ENCODE assay signal across 1 cellular context in the genomic region with DNA sequence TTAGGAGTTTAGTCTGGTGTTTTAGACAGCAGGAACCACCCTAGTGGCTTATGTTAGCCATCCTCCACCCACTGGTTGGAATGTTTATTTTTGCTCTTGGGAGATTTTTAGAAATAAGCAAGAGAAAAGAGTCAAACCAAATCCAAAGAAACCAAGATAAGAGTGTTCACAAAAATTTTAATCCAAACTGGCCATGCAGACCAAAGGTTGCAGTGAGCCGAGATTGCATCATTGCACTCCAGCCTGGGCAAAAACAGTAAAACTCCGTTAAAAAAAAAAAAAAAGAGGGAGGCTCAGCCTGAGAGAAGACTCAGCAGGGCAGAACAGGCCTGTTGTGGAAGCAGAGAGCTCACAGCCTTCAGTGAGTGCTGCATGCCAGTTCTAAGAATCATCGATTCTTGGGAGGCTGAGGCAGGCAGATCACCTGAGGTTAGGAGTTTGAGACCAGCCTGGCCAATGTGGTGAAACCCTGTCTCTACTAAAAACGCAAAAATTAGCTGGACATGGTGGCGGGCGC.
A peak's percentile ranks its signal among the peaks of the same experiment; 100 is the strongest.
TF ChIP-seq lines count a peak whose summit lies in the region.

No MANE protein-coding gene starts in this region.

TF ChIP-seq in HepG2, 621 proteins besides CTCF, POLR2A, EP300 and RAD21 (continued from another document and continues in another):
- peak; percentile 83 for TF ChIP-seq THRA (CRISPR knock-in tag; IDR thresholded peaks at IDR 0.05; ENCODE audit: borderline replicate concordance)
- TF ChIP-seq, protein P1, sequence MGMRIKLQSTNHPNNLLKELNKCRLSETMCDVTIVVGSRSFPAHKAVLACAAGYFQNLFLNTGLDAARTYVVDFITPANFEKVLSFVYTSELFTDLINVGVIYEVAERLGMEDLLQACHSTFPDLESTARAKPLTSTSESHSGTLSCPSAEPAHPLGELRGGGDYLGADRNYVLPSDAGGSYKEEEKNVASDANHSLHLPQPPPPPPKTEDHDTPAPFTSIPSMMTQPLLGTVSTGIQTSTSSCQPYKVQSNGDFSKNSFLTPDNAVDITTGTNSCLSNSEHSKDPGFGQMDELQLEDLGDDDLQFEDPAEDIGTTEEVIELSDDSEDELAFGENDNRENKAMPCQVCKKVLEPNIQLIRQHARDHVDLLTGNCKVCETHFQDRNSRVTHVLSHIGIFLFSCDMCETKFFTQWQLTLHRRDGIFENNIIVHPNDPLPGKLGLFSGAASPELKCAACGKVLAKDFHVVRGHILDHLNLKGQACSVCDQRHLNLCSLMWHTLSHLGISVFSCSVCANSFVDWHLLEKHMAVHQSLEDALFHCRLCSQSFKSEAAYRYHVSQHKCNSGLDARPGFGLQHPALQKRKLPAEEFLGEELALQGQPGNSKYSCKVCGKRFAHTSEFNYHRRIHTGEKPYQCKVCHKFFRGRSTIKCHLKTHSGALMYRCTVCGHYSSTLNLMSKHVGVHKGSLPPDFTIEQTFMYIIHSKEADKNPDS (CRISPR knock-in tag; IDR thresholded peaks at IDR 0.05): no peak
- no peak for TF ChIP-seq HNF1A (IDR thresholded peaks at IDR 0.05; ENCODE audit: low read depth)
- TF ChIP-seq HNF1A (CRISPR knock-in tag; IDR thresholded peaks at IDR 0.05; ENCODE audit: borderline replicate concordance): no peak
- TF ChIP-seq ZNF781 (CRISPR knock-in tag; IDR thresholded peaks at IDR 0.05; ENCODE audit: borderline replicate concordance, not compliant biosample characterization): no peak
- no peak for TF ChIP-seq THAP8 (CRISPR knock-in tag; IDR thresholded peaks at IDR 0.05; ENCODE audit: borderline replicate concordance)
- peak; percentile 68 for TF ChIP-seq ZFX (CRISPR knock-in tag; IDR thresholded peaks at IDR 0.05; ENCODE audit: low read depth)
- TF ChIP-seq ZBTB7B (CRISPR knock-in tag; IDR thresholded peaks at IDR 0.05): peak; percentile 33; the same call in 1 of the 2 replicates
- peak; percentile 45 for TF ChIP-seq PHF5A (CRISPR knock-in tag; IDR thresholded peaks at IDR 0.05; ENCODE audit: low read depth, unreplicated experiment)
- TF ChIP-seq, protein P2, sequence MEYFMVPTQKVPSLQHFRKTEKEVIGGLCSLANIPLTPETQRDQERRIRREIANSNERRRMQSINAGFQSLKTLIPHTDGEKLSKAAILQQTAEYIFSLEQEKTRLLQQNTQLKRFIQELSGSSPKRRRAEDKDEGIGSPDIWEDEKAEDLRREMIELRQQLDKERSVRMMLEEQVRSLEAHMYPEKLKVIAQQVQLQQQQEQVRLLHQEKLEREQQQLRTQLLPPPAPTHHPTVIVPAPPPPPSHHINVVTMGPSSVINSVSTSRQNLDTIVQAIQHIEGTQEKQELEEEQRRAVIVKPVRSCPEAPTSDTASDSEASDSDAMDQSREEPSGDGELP (IDR thresholded peaks at IDR 0.05; ENCODE audit: borderline replicate concordance, low read depth): no peak
- peak; percentile 32; the same call in 1 of the 2 replicates for TF ChIP-seq HOXA5 (CRISPR knock-in tag; IDR thresholded peaks at IDR 0.05)
- TF ChIP-seq LCORL (IDR thresholded peaks at IDR 0.05): peak; percentile 83
- peak; percentile 93 for TF ChIP-seq LCORL (CRISPR knock-in tag; IDR thresholded peaks at IDR 0.05)
- TF ChIP-seq HDAC2 (CRISPR knock-in tag; IDR thresholded peaks at IDR 0.05): peak; percentile 68; the same call in 1 of the 2 replicates
- peak; percentile 69 for TF ChIP-seq ERF (CRISPR knock-in tag; IDR thresholded peaks at IDR 0.05)
- TF ChIP-seq ZNF629 (CRISPR knock-in tag; conservative IDR thresholded peaks at IDR 0.05): no peak; the same call in 1 of the 2 replicates
- TF ChIP-seq TSC22D2 (CRISPR knock-in tag; IDR thresholded peaks at IDR 0.05; ENCODE audit: borderline replicate concordance): no peak
- TF ChIP-seq ARNT2 (CRISPR knock-in tag; IDR thresholded peaks at IDR 0.05; ENCODE audit: low read depth): peak; percentile 31; the same call in 1 of the 2 replicates
- TF ChIP-seq, protein P3, sequence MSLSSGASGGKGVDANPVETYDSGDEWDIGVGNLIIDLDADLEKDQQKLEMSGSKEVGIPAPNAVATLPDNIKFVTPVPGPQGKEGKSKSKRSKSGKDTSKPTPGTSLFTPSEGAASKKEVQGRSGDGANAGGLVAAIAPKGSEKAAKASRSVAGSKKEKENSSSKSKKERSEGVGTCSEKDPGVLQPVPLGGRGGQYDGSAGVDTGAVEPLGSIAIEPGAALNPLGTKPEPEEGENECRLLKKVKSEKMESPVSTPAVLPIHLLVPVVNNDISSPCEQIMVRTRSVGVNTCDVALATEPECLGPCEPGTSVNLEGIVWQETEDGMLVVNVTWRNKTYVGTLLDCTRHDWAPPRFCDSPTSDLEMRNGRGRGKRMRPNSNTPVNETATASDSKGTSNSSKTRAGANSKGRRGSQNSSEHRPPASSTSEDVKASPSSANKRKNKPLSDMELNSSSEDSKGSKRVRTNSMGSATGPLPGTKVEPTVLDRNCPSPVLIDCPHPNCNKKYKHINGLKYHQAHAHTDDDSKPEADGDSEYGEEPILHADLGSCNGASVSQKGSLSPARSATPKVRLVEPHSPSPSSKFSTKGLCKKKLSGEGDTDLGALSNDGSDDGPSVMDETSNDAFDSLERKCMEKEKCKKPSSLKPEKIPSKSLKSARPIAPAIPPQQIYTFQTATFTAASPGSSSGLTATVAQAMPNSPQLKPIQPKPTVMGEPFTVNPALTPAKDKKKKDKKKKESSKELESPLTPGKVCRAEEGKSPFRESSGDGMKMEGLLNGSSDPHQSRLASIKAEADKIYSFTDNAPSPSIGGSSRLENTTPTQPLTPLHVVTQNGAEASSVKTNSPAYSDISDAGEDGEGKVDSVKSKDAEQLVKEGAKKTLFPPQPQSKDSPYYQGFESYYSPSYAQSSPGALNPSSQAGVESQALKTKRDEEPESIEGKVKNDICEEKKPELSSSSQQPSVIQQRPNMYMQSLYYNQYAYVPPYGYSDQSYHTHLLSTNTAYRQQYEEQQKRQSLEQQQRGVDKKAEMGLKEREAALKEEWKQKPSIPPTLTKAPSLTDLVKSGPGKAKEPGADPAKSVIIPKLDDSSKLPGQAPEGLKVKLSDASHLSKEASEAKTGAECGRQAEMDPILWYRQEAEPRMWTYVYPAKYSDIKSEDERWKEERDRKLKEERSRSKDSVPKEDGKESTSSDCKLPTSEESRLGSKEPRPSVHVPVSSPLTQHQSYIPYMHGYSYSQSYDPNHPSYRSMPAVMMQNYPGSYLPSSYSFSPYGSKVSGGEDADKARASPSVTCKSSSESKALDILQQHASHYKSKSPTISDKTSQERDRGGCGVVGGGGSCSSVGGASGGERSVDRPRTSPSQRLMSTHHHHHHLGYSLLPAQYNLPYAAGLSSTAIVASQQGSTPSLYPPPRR (CRISPR knock-in tag; IDR thresholded peaks at IDR 0.05; ENCODE audit: borderline replicate concordance): peak; percentile 41; the same call in 1 of the 2 replicates
- 0 out of 2 replicates have a peak, but pooled peaks have one; percentile 33 for TF ChIP-seq ZMYM4 (CRISPR knock-in tag; IDR thresholded peaks at IDR 0.05)
- peak; percentile 86 for TF ChIP-seq TEAD3 (CRISPR knock-in tag; optimal IDR thresholded peaks at IDR 0.05; ENCODE audit: borderline replicate concordance)
- no peak for TF ChIP-seq ZNF337 (CRISPR knock-in tag; IDR thresholded peaks at IDR 0.05; ENCODE audit: borderline replicate concordance, low read depth)
- peak; percentile 74; the same call in 1 of the 2 replicates for TF ChIP-seq ZNF788 (CRISPR knock-in tag; IDR thresholded peaks at IDR 0.05; ENCODE audit: borderline replicate concordance)
- no peak for TF ChIP-seq SSRP1 (CRISPR knock-in tag; IDR thresholded peaks at IDR 0.05)
- no peak for TF ChIP-seq RARG (CRISPR knock-in tag; IDR thresholded peaks at IDR 0.05; ENCODE audit: low read depth)
- 0 out of 2 replicates have a peak, but pooled peaks have one; percentile 35 for TF ChIP-seq ZNF12 (CRISPR knock-in tag; IDR thresholded peaks at IDR 0.05)
- no peak for TF ChIP-seq ZNF451 (CRISPR knock-in tag; IDR thresholded peaks at IDR 0.05)
- TF ChIP-seq MED1 (CRISPR knock-in tag; IDR thresholded peaks at IDR 0.05): peak; percentile 71
- TF ChIP-seq RORA (CRISPR knock-in tag; IDR thresholded peaks at IDR 0.05): no peak
- TF ChIP-seq MXD4 (CRISPR knock-in tag; IDR thresholded peaks at IDR 0.05): no peak
- 0 out of 2 replicates have a peak, but pooled peaks have one; percentile 22 for TF ChIP-seq ZNF275 (CRISPR knock-in tag; IDR thresholded peaks at IDR 0.05; ENCODE audit: borderline replicate concordance)
- TF ChIP-seq SOX13 (IDR thresholded peaks at IDR 0.05): no peak
- peak in 1 of 2 experiments; percentile 68; a peak in 1 of 4 replicates for TF ChIP-seq SOX13 (CRISPR knock-in tag; conservative IDR thresholded peaks at IDR 0.05 in 1 of 2, IDR thresholded peaks at IDR 0.05 in 1 of 2)
- peak in 1 of 2 experiments; percentile 42; a peak in 1 of 4 replicates for TF ChIP-seq HMGXB4 (CRISPR knock-in tag; IDR thresholded peaks at IDR 0.05; ENCODE audit: borderline replicate concordance in 1 of 2, low read depth in 1 of 2)
- no peak for TF ChIP-seq TFE3 (CRISPR knock-in tag; IDR thresholded peaks at IDR 0.05)
- 0 out of 2 replicates have a peak, but pooled peaks have one; percentile 50 for TF ChIP-seq HIVEP1 (CRISPR knock-in tag; IDR thresholded peaks at IDR 0.05)
- 0 out of 2 replicates have a peak, but pooled peaks have one; percentile 20 for TF ChIP-seq YEATS4 (CRISPR knock-in tag; IDR thresholded peaks at IDR 0.05; ENCODE audit: borderline replicate concordance)
- TF ChIP-seq KDM6A (CRISPR knock-in tag; IDR thresholded peaks at IDR 0.05; ENCODE audit: low read depth): 0 out of 2 replicates have a peak, but pooled peaks have one; percentile 24
